ENCODE assay signal across 9 cellular contexts in genomic region chr7:127390817-127391590, GRCh38. TPM values are rescaled to one million over a fixed set of nuclear protein-coding genes. Genes with fewer than 3 reads are reported as not detected.
DNase-seq lines count a peak whose midpoint lies in the region; FAIRE-seq and TF ChIP-seq lines count a peak whose summit lies in the region.
"Had no signal": no experiment of that assay in that cellular context is flagged by ENCODE, and none has a peak within 500 bp of the region (broad histone marks: within the 10 kb centered on the region; RNA-seq: fewer than 3 reads in every experiment).

No MANE protein-coding gene starts in this region.

- H3K27ac ChIP-seq in HUES48 (ENCODE audit: low read depth, low read length): no peak overlapping the region

- H3K27me3 ChIP-seq in HUES48 (ENCODE audit: control insufficient read depth, insufficient read depth, low read length): peaks cover 48% of the 10 kb centered on the region
- no peaks in the 10 kb centered on the region for H3K27me3 ChIP-seq in bronchial epithelial cell (ENCODE audit: control insufficient read depth, insufficient read depth, low read length)
- no peaks in the 10 kb centered on the region for H3K27me3 ChIP-seq in mucosa of stomach (ENCODE audit: control insufficient read depth, insufficient read depth, low read length)

- H3K9me3 ChIP-seq in HUES48 (ENCODE audit: control insufficient read depth, insufficient read depth, low read length) (no peaks in the 10 kb centered on the region), mucosa of stomach (ENCODE audit: control insufficient read depth, low read length) (no peaks in the 10 kb centered on the region)

- no peak for TF ChIP-seq POLR2A in GM12892 (IDR thresholded peaks at IDR 0.05; ENCODE audit: low read depth, low read length)

- TF ChIP-seq CTCF in bronchial epithelial cell (IDR thresholded peaks at IDR 0.05; ENCODE audit: insufficient read depth, low read length, severe bottlenecking): no peak

- H3K9ac ChIP-seq in HUES48 (ENCODE audit: low read depth, low read length): no peak overlapping the region
- peak overlapping the region; percentile 90 for H3K9ac ChIP-seq in mucosa of stomach (ENCODE audit: low read length)

- DNase-seq in ACHN: peak; percentile 21
- DNase-seq in bronchial epithelial cell (ENCODE audit: low read depth): no peak
- DNase-seq in GM12892 (ENCODE audit: insufficient read length): no peak
- DNase-seq in cerebellum (ENCODE audit: low spot score): no peak
- no peak for DNase-seq in NCI-H1694 (lab: John Stamatoyannopoulos, UW)
- no peak for DNase-seq in AG20443 (ENCODE audit: low spot score)

- peaks cover 8% of the 10 kb centered on the region for H3K4me1 ChIP-seq in HUES48 (ENCODE audit: control insufficient read depth, insufficient read depth, low read length)
- peaks cover 9% of the 10 kb centered on the region for H3K4me1 ChIP-seq in mucosa of stomach (ENCODE audit: control insufficient read depth, insufficient read depth, low read length)

- H3K36me3 ChIP-seq in HUES48 (ENCODE audit: control insufficient read depth, insufficient read depth, low read length) (0 out of 2 replicates have a peak, but pooled peaks cover 3% of the 10 kb centered on the region), bronchial epithelial cell (ENCODE audit: control insufficient read depth, insufficient read depth, low read length) (no peaks in the 10 kb centered on the region), mucosa of stomach (ENCODE audit: control insufficient read depth, insufficient read depth, low read length) (no peaks in the 10 kb centered on the region)

- FAIRE-seq in bronchial epithelial cell (lab: Jason Lieb, UNC) (no peak), GM12892 (lab: Jason Lieb, UNC) (no peak)
- FAIRE-seq: TTC549 had no signal

- in situ Hi-C loops in ACHN (cut with HindIII; ENCODE audit: low pct_ligation_motif_present, low pct_unique_long_range_greater_than_20kb, low sequenced_read_pairs): no loop called here

- H3K4me3 ChIP-seq in HUES48 (ENCODE audit: low read depth, low read length) (peak overlapping the region; percentile 93), bronchial epithelial cell (ENCODE audit: low read depth, low read length) (peak overlapping the region; percentile 95), mucosa of stomach (ENCODE audit: low read length) (peak overlapping the region; percentile 70)

RNA-seq across cellular contexts. Expression of gene ZNF800, which starts 1.5 kb away (rescaled TPM):
- 13.6 and 14.5 TPM in 2 replicates for total RNA-seq in bronchial epithelial cell
- polyA plus RNA-seq in GM12892 (2012; ENCODE audit: missing spikeins): 13.7 TPM
- total RNA-seq in cerebellum: 34.1 TPM
